In the genomic region with DNA sequence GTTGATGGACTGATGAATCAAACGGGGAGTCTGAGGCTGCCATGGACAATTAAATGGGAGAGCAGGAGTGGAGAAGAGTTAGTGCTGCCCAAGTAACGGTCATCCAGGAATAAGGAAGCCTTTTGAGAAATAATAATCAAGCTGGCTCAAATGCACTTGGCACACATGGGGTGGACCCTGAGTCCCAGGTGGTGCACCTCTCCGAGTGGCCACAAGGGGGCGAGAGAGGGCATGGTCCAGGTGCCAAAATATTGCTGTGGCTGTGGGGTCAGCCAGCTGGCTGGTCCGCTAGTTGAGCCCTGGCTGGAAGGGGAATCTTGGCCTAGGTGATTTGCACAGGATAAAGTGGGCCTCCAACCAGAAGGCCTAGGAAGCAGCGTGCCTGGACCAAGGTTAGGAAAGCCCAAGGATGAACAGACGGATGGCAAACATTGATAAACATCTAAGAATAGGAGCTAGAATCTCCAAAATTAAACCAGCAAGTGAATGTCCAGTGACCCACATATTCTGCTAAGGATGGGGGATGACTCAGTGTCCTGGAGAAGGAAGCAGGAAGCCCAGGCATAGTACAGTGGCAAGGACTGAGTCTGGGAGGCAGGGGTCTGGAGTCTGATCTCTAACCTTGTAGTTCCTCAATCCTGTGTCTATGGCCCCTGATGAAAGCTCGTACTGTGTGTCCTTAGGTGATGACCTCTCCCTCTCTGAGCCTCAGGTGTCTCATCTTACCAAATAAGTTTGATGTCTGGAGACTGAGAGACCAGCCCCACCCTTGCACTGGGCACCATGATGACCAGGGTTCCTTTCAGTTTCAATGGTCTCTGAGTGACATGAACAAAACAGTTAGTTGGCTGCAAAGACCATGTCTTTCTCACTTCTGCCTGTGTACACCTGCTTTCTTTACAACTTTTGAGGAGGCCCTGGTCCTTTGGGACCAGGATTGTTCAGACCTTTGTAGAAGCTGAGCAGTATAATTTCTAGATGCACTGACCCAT, we compare ENCODE assay signal across 8 cellular contexts. TPM values are rescaled to one million over a fixed set of nuclear protein-coding genes. Genes with fewer than 3 reads are reported as not detected.
DNase-seq lines count a peak whose midpoint lies in the region; ATAC-seq and TF ChIP-seq lines count a peak whose summit lies in the region.

No MANE protein-coding gene starts in this region.

- no peak overlapping the region for H3K27ac ChIP-seq in lower lobe of right lung

- ATAC-seq in GM19043 (IDR thresholded peaks at IDR 0.05; ENCODE audit: low read depth, unreplicated experiment) (peak; percentile 41), lower lobe of right lung (peak; percentile 84 to 89)

- no peaks in the 10 kb centered on the region for H3K9me3 ChIP-seq in lower lobe of right lung

- intact Hi-C loops in lower lobe of right lung (cut with DNase I): loop anchor here (10.0 kb wide), 1 partner anchor 77 kb away; no protein-coding TSS in a partner anchor

- H3K4me3 ChIP-seq in lower lobe of right lung: no peak overlapping the region

- TF ChIP-seq CTCF in LNCAP (IDR thresholded peaks at IDR 0.05) (peak; percentile 97), lower lobe of right lung (IDR thresholded peaks at IDR 0.05) (peak; percentile 99)

- H3K36me3 ChIP-seq in lower lobe of right lung: no peaks in the 10 kb centered on the region

- no peaks in the 10 kb centered on the region for H3K4me1 ChIP-seq in lower lobe of right lung

- DNase-seq in C1 segment of cervical spinal cord (lab: John Stamatoyannopoulos, UW): peak in 12 of 14 donors; percentile 9 to 82 (median 48)
- peak; percentile 51 for DNase-seq in activated CD4-positive, alpha-beta T cell treated with anti-CD3 and anti-CD28 coated beads for 1 hour
- peak; percentile 63 for DNase-seq in cerebellum (ENCODE audit: low spot score)
- peak; percentile 79 for DNase-seq in lower lobe of right lung
- peak; percentile 61 for DNase-seq in stimulated activated CD8-positive, alpha-beta memory T cell treated with anti-CD3 and anti-CD28 coated beads, Interleukin-15, amount 100 ng/mL, for 1 hour (ENCODE audit: low read depth)
- DNase-seq in NCI-H187 (lab: John Stamatoyannopoulos, UW): no peak

- H3K27me3 ChIP-seq in lower lobe of right lung (ENCODE audit: low read depth): no peaks in the 10 kb centered on the region

RNA-seq across cellular contexts. Expression of a gene that starts 19.2 kb away (rescaled TPM):
- total RNA-seq in cerebellum (12.2 TPM), lower lobe of right lung (25.3 TPM)

Comparison
In these comparisons a context has a peak if more than half of its experiments do, and no peak if none do; other contexts are left out.
1. DNase-seq: peak in C1 segment of cervical spinal cord (12 of 14), activated CD4-positive, alpha-beta T cell treated with anti-CD3 and anti-CD28 coated beads for 1 hour (single experiment), cerebellum (single experiment), lower lobe of right lung (single experiment) and stimulated activated CD8-positive, alpha-beta memory T cell treated with anti-CD3 and anti-CD28 coated beads, Interleukin-15, amount 100 ng/mL, for 1 hour (single experiment); none in NCI-H187 (0 of 2).